ENCODE assay signal across 1 cellular context in the genomic region with DNA sequence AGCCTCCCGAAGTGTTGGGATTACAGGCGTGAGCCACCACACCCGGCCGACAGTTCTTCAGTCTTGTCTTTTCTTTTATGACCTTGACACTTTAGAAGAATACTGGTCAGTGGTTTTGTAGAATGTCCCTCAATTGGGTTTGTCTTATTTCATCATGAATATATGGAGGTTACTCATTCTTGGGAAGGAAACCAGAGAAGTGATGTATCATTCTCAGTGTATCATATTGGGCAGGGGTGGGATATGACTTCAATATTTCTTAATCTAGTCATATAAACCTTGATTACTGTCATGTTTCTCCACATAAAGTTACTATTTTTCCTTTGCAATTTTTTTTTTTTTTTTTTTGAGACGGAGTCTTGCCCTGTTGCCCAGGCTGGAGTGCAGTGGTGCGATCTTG.
A peak's percentile ranks its signal among the peaks of the same experiment; 100 is the strongest.
TF ChIP-seq lines count a peak whose summit lies in the region.

No MANE protein-coding gene starts in this region.

TF ChIP-seq in endothelial cell of umbilical vein, 7 proteins besides CTCF, POLR2A, EP300 and RAD21:
- no peak for TF ChIP-seq GATA2 (IDR thresholded peaks at IDR 0.05; ENCODE audit: insufficient read depth, insufficient read length, low read depth, low read length)
- no peak for TF ChIP-seq JUN (IDR thresholded peaks at IDR 0.05; ENCODE audit: borderline replicate concordance, insufficient read depth, insufficient read length, low read depth)
- no peak for TF ChIP-seq POLR2AphosphoS5 (IDR thresholded peaks at IDR 0.05; ENCODE audit: insufficient read depth, low read depth, low read length)
- TF ChIP-seq FOS (IDR thresholded peaks at IDR 0.05; ENCODE audit: borderline replicate concordance, insufficient read depth, low read length) = peak; percentile 42
